In the genomic region with DNA sequence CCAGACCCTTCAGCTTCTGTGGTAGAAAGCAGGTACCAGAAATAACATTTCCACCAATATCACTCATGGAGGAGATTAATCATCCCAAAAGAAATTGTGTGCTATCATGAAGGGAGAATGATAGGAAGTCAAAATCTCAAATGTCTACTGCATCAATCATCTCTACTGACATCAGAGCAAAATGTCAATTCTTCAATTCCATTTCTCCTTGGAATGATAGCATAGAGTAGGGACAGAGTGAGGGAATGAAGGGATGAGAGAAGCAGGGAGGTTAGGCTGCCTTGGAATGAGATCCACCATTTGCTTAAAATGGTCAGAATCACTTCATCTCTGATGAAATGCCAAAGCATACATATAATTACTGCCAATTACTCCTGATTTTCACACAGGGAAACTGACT, we compare ENCODE assay signal across 9 cellular contexts.
"Had no signal": no experiment of that assay in that cellular context is flagged by ENCODE, and none has a peak within 500 bp of the region (broad histone marks: within the 10 kb centered on the region; RNA-seq: fewer than 3 reads in every experiment).

No MANE protein-coding gene starts in this region.

- H3K36me3 ChIP-seq: HAP-1 had no signal

- H3K9ac ChIP-seq: GM23248 had no signal

- H3K4me2 ChIP-seq: GM23338 had no signal

- H2AFZ ChIP-seq: GM23248, GM23338 had no signal

- ATAC-seq: GM23338, HCT116 had no signal

- H3K4me3 ChIP-seq: GM23248, GM23338, HAP-1 had no signal

- FAIRE-seq: H1 had no signal

- H3K9me3 ChIP-seq: HAP-1 had no signal

- H3K9me3 Mint-ChIP-seq: GM23338 had no signal

- H3K4me3 Mint-ChIP-seq: GM23338, HFFc6 had no signal

- DNase-seq: GM23248, GOT3, H7, HCEC 1CT, HFFc6 had no signal

- H3K27ac Mint-ChIP-seq: GM23338, HFFc6 had no signal

- H3K27ac ChIP-seq: GM23248 had no signal
